26 cellular contexts compared by ENCODE assay signal in the genomic region with DNA sequence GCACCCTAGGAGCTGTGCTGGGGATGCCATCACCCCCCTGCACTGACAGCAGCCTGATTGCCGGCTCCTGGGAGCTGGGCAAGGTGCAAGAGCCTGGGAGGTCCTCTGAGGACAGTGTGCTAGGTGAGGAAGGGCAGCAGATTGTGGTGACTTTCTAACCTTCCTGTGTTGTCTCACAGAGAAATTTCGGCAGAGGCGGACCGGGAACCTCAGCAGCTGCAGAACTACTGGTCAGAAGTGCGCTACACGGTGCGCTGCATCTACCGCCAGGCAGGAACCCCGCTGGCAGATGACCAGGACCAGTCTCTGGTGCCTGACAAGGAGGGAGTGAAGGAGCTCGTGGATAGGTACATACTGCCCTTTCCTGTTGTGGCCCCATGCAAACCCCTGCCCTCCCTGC.
"Had no signal": no experiment of that assay in that cellular context is flagged by ENCODE, and none has a peak within 500 bp of the region (broad histone marks: within the 10 kb centered on the region; RNA-seq: fewer than 3 reads in every experiment).

No MANE protein-coding gene starts in this region.

- H3K4me3 Mint-ChIP-seq: activated B cell treated with CpG ODN at 0.5 μM for 24 hours; activated CD4-positive, alpha-beta T cell treated with anti-CD3 and anti-CD28 coated beads for 36 hours; activated naive CD8-positive, alpha-beta T cell; activated T-helper 1 cell treated with anti-CD3 and anti-CD28 coated beads, Interleukin-12 subunit alpha, Interleukin-12 subunit beta, Interleukin-2, Interleukin-4 antibody, amounts not matched to agents 30 ng/mL and 10 ng/mL and 1 ng/mL, durations not matched to agents 14 hours and 24 hours and 36 hours; effector memory CD8-positive, alpha-beta T cell; natural killer cell treated with Interleukin-12 subunit alpha and Interleukin-12 subunit beta and Interleukin-15 and Interleukin-18, amount 100 ng/mL, for 72 hours; stimulated activated naive CD8-positive, alpha-beta T cell treated with anti-CD3 and anti-CD28 coated beads, Interleukin-15, amount 100 ng/mL, for 72 hours had no signal

- FAIRE-seq: endothelial cell of umbilical vein, kidney, urothelium cell line had no signal

- H3K27ac Mint-ChIP-seq: activated B cell treated with CpG ODN at 0.5 μM for 24 hours; activated CD4-positive, alpha-beta T cell treated with anti-CD3 and anti-CD28 coated beads for 36 hours; activated naive CD8-positive, alpha-beta T cell; activated T-helper 1 cell treated with anti-CD3 and anti-CD28 coated beads, Interleukin-12 subunit alpha, Interleukin-12 subunit beta, Interleukin-2, Interleukin-4 antibody, amounts not matched to agents 30 ng/mL and 10 ng/mL and 1 ng/mL, durations not matched to agents 14 hours and 24 hours and 36 hours; natural killer cell treated with Interleukin-12 subunit alpha and Interleukin-12 subunit beta and Interleukin-15 and Interleukin-18, amount 100 ng/mL, for 72 hours had no signal

- DNase-seq: activated B cell treated with CpG ODN at 0.5 μM for 24 hours; activated CD4-positive, alpha-beta T cell treated with anti-CD3 and anti-CD28 coated beads for 36 hours; activated CD4-positive, alpha-beta T cell treated with anti-CD3 and anti-CD28 coated beads, Interleukin-2, amount 50 U/mL, for 4 hours; colonic mucosa; dorsolateral prefrontal cortex; effector memory CD8-positive, alpha-beta T cell; foreskin melanocyte; kidney; left lung; mammary epithelial cell; stimulated activated CD4-positive, alpha-beta T cell treated with anti-CD3 and anti-CD28 coated beads, Interleukin-12 subunit alpha, Interleukin-12 subunit beta, amount 100 ng/mL, for 4 hours; stimulated activated CD4-positive, alpha-beta T cell treated with anti-CD3 and anti-CD28 coated beads, Interleukin-4, amount 100 ng/mL, for 4 hours; stimulated activated naive CD8-positive, alpha-beta T cell treated with anti-CD3 and anti-CD28 coated beads, Interleukin-15, amount 100 ng/mL, for 72 hours; T-helper 1 cell; T-helper 9 cell had no signal

- H3K4me3 ChIP-seq: adrenal gland, ascending aorta, colonic mucosa, dorsolateral prefrontal cortex, left lung, prostate gland, right atrium auricular region, tibial artery had no signal

- H3K4me1 ChIP-seq: adrenal gland, ascending aorta, colonic mucosa, left lung, prostate gland had no signal

- ATAC-seq: activated CD4-positive, alpha-beta T cell treated with anti-CD3 and anti-CD28 coated beads for 36 hours; effector memory CD8-positive, alpha-beta T cell; esophagus mucosa; left lung; natural killer cell treated with Interleukin-12 subunit alpha and Interleukin-12 subunit beta and Interleukin-15 and Interleukin-18, amount 100 ng/mL, for 72 hours; stimulated activated naive CD8-positive, alpha-beta T cell treated with anti-CD3 and anti-CD28 coated beads, Interleukin-15, amount 100 ng/mL, for 72 hours had no signal

- H3K36me3 Mint-ChIP-seq: activated naive CD8-positive, alpha-beta T cell had no signal

- H3K9me3 ChIP-seq: adrenal gland, ascending aorta, colonic mucosa, left lung, prostate gland, right atrium auricular region, tibial artery had no signal

- H3K27me3 ChIP-seq: adrenal gland, ascending aorta, colonic mucosa, dorsolateral prefrontal cortex, left lung, right atrium auricular region, tibial artery had no signal

- H3K36me3 ChIP-seq: colonic mucosa had no signal

- H3K9me3 Mint-ChIP-seq: activated B cell treated with CpG ODN at 0.5 μM for 24 hours; activated T-helper 1 cell treated with anti-CD3 and anti-CD28 coated beads, Interleukin-12 subunit alpha, Interleukin-12 subunit beta, Interleukin-2, Interleukin-4 antibody, amounts not matched to agents 30 ng/mL and 10 ng/mL and 1 ng/mL, durations not matched to agents 14 hours and 24 hours and 36 hours; effector memory CD8-positive, alpha-beta T cell; natural killer cell treated with Interleukin-12 subunit alpha and Interleukin-12 subunit beta and Interleukin-15 and Interleukin-18, amount 100 ng/mL, for 72 hours; stimulated activated naive CD8-positive, alpha-beta T cell treated with anti-CD3 and anti-CD28 coated beads, Interleukin-15, amount 100 ng/mL, for 72 hours had no signal

- H3K27me3 Mint-ChIP-seq: activated B cell treated with CpG ODN at 0.5 μM for 24 hours; activated CD4-positive, alpha-beta T cell treated with anti-CD3 and anti-CD28 coated beads for 36 hours; activated naive CD8-positive, alpha-beta T cell; effector memory CD8-positive, alpha-beta T cell; natural killer cell treated with Interleukin-12 subunit alpha and Interleukin-12 subunit beta and Interleukin-15 and Interleukin-18, amount 100 ng/mL, for 72 hours; stimulated activated naive CD8-positive, alpha-beta T cell treated with anti-CD3 and anti-CD28 coated beads, Interleukin-15, amount 100 ng/mL, for 72 hours had no signal

- H3K27ac ChIP-seq: adrenal gland, ascending aorta, colonic mucosa, left lung, prostate gland, right atrium auricular region, tibial artery had no signal
